In the genomic region with DNA sequence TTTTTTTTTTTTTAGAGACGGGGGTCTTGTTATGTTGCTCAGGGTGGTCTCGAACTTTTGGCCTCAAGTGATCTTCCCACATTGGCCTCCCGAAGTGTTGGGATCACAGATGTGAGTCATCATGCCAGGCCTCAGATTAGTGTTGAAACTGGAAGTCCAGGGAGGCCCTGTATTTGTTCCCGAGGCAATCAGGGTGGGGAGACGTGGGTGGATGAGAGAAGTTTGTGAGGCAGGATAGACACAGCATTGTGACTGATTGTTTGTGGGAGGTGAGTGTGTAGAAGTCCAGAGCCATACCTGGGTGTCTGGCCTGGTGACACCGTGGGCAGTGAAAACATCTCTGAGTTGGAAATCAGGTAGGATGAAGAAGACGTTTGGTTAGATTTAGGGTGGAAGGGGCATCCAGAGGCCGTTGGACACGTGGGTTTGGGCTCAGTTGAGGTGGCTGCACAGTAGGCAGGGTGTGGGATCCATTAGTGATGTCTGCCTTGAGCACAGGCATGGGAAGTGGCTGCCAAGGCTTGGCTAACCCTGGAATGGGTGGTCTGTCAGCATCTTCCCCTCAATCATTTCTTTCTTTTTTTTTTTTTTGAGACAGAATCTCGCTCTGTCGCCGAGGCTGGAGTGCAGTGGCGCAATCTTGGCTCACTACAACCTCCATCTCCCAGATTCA, we compare ENCODE assay signal across 1 cellular context.
TF ChIP-seq lines count a peak whose summit lies in the region.

No MANE protein-coding gene starts in this region.

TF ChIP-seq in HEK293, 187 proteins besides CTCF, POLR2A, EP300 and RAD21 (continued from another document):
- TF ChIP-seq, protein P1, sequence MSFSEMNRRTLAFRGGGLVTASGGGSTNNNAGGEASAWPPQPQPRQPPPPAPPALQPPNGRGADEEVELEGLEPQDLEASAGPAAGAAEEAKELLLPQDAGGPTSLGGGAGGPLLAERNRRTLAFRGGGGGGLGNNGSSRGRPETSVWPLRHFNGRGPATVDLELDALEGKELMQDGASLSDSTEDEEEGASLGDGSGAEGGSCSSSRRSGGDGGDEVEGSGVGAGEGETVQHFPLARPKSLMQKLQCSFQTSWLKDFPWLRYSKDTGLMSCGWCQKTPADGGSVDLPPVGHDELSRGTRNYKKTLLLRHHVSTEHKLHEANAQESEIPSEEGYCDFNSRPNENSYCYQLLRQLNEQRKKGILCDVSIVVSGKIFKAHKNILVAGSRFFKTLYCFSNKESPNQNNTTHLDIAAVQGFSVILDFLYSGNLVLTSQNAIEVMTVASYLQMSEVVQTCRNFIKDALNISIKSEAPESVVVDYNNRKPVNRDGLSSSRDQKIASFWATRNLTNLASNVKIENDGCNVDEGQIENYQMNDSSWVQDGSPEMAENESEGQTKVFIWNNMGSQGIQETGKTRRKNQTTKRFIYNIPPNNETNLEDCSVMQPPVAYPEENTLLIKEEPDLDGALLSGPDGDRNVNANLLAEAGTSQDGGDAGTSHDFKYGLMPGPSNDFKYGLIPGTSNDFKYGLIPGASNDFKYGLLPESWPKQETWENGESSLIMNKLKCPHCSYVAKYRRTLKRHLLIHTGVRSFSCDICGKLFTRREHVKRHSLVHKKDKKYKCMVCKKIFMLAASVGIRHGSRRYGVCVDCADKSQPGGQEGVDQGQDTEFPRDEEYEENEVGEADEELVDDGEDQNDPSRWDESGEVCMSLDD (tag by site-specific recombination; IDR thresholded peaks at IDR 0.05), result no peak
- TF ChIP-seq ZNF23 (tag by site-specific recombination; IDR thresholded peaks at IDR 0.05; ENCODE audit: borderline replicate concordance), result peak; percentile 93; the same call in 1 of the 2 replicates
- TF ChIP-seq, protein P2, sequence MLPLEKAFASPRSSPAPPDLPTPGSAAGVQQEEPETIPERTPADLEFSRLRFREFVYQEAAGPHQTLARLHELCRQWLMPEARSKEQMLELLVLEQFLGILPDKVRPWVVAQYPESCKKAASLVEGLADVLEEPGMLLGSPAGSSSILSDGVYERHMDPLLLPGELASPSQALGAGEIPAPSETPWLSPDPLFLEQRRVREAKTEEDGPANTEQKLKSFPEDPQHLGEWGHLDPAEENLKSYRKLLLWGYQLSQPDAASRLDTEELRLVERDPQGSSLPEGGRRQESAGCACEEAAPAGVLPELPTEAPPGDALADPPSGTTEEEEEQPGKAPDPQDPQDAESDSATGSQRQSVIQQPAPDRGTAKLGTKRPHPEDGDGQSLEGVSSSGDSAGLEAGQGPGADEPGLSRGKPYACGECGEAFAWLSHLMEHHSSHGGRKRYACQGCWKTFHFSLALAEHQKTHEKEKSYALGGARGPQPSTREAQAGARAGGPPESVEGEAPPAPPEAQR (tag by site-specific recombination; IDR thresholded peaks at IDR 0.05), result no peak
- TF ChIP-seq EGR2 (tag by site-specific recombination; IDR thresholded peaks at IDR 0.05; ENCODE audit: low read depth), result peak; percentile 98
- no peak for TF ChIP-seq ZFP41 (tag by site-specific recombination; IDR thresholded peaks at IDR 0.05; ENCODE audit: borderline replicate concordance)
- TF ChIP-seq ZNF555 (tag by site-specific recombination; conservative IDR thresholded peaks at IDR 0.05), result no peak
- no peak for TF ChIP-seq IKZF3 (tag by site-specific recombination; IDR thresholded peaks at IDR 0.05)
- no peak for TF ChIP-seq HOXC10 (CRISPR knock-in tag; IDR thresholded peaks at IDR 0.05)
- TF ChIP-seq ZSCAN16 (tag by site-specific recombination; IDR thresholded peaks at IDR 0.05), result peak; percentile 83; the same call in 1 of the 2 replicates
- TF ChIP-seq ZNF544 (tag by site-specific recombination; IDR thresholded peaks at IDR 0.05), result no peak
- TF ChIP-seq ZNF521 (tag by site-specific recombination; IDR thresholded peaks at IDR 0.05), result no peak
- TF ChIP-seq ZNF48 (tag by site-specific recombination; IDR thresholded peaks at IDR 0.05), result no peak
- TF ChIP-seq ZNF664 (tag by site-specific recombination; IDR thresholded peaks at IDR 0.05), result no peak
- no peak for TF ChIP-seq KLF16 (tag by site-specific recombination; IDR thresholded peaks at IDR 0.05)
- TF ChIP-seq ZNF561 (tag by site-specific recombination; IDR thresholded peaks at IDR 0.05; ENCODE audit: borderline replicate concordance), result no peak
- TF ChIP-seq ZNF548 (tag by site-specific recombination; IDR thresholded peaks at IDR 0.05), result no peak
- peak; percentile 89 for TF ChIP-seq ZBTB17 (tag by site-specific recombination; IDR thresholded peaks at IDR 0.05)
- TF ChIP-seq ZFHX2 (tag by site-specific recombination; conservative IDR thresholded peaks at IDR 0.05), result peak; percentile 95
- TF ChIP-seq ZNF510 (tag by site-specific recombination; IDR thresholded peaks at IDR 0.05; ENCODE audit: insufficient replicate concordance), result no peak
- no peak for TF ChIP-seq ZSCAN23 (tag by site-specific recombination; IDR thresholded peaks at IDR 0.05)
- TF ChIP-seq ZFP3 (tag by site-specific recombination; IDR thresholded peaks at IDR 0.05; ENCODE audit: low read depth), result no peak
- TF ChIP-seq, protein P3, sequence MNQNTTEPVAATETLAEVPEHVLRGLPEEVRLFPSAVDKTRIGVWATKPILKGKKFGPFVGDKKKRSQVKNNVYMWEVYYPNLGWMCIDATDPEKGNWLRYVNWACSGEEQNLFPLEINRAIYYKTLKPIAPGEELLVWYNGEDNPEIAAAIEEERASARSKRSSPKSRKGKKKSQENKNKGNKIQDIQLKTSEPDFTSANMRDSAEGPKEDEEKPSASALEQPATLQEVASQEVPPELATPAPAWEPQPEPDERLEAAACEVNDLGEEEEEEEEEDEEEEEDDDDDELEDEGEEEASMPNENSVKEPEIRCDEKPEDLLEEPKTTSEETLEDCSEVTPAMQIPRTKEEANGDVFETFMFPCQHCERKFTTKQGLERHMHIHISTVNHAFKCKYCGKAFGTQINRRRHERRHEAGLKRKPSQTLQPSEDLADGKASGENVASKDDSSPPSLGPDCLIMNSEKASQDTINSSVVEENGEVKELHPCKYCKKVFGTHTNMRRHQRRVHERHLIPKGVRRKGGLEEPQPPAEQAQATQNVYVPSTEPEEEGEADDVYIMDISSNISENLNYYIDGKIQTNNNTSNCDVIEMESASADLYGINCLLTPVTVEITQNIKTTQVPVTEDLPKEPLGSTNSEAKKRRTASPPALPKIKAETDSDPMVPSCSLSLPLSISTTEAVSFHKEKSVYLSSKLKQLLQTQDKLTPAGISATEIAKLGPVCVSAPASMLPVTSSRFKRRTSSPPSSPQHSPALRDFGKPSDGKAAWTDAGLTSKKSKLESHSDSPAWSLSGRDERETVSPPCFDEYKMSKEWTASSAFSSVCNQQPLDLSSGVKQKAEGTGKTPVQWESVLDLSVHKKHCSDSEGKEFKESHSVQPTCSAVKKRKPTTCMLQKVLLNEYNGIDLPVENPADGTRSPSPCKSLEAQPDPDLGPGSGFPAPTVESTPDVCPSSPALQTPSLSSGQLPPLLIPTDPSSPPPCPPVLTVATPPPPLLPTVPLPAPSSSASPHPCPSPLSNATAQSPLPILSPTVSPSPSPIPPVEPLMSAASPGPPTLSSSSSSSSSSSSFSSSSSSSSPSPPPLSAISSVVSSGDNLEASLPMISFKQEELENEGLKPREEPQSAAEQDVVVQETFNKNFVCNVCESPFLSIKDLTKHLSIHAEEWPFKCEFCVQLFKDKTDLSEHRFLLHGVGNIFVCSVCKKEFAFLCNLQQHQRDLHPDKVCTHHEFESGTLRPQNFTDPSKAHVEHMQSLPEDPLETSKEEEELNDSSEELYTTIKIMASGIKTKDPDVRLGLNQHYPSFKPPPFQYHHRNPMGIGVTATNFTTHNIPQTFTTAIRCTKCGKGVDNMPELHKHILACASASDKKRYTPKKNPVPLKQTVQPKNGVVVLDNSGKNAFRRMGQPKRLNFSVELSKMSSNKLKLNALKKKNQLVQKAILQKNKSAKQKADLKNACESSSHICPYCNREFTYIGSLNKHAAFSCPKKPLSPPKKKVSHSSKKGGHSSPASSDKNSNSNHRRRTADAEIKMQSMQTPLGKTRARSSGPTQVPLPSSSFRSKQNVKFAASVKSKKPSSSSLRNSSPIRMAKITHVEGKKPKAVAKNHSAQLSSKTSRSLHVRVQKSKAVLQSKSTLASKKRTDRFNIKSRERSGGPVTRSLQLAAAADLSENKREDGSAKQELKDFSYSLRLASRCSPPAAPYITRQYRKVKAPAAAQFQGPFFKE (tag by site-specific recombination; IDR thresholded peaks at IDR 0.05; ENCODE audit: borderline replicate concordance), result no peak
- no peak for TF ChIP-seq KLF7 (tag by site-specific recombination; IDR thresholded peaks at IDR 0.05; ENCODE audit: borderline replicate concordance)
- no peak for TF ChIP-seq ZNF266 (tag by site-specific recombination; IDR thresholded peaks at IDR 0.05; ENCODE audit: low read depth)
- TF ChIP-seq ZNF10 (tag by site-specific recombination; IDR thresholded peaks at IDR 0.05), result no peak
- no peak for TF ChIP-seq ZNF274 (IDR thresholded peaks at IDR 0.05; ENCODE audit: low read length)
- TF ChIP-seq ZNF274 (tag by site-specific recombination; IDR thresholded peaks at IDR 0.05; ENCODE audit: borderline replicate concordance), result no peak
- no peak for TF ChIP-seq SP3 (tag by site-specific recombination; IDR thresholded peaks at IDR 0.05)
- no peak for TF ChIP-seq ZNF785 (tag by site-specific recombination; IDR thresholded peaks at IDR 0.05)
- TF ChIP-seq SP2 (tag by site-specific recombination; IDR thresholded peaks at IDR 0.05), result no peak
- no peak for TF ChIP-seq ZNF223 (tag by site-specific recombination; IDR thresholded peaks at IDR 0.05)
- TF ChIP-seq, protein P4, sequence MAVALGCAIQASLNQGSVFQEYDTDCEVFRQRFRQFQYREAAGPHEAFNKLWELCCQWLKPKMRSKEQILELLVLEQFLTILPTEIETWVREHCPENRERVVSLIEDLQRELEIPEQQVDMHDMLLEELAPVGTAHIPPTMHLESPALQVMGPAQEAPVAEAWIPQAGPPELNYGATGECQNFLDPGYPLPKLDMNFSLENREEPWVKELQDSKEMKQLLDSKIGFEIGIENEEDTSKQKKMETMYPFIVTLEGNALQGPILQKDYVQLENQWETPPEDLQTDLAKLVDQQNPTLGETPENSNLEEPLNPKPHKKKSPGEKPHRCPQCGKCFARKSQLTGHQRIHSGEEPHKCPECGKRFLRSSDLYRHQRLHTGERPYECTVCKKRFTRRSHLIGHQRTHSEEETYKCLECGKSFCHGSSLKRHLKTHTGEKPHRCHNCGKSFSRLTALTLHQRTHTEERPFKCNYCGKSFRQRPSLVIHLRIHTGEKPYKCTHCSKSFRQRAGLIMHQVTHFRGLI (tag by site-specific recombination; IDR thresholded peaks at IDR 0.05), result no peak
- TF ChIP-seq ZNF596 (tag by site-specific recombination; IDR thresholded peaks at IDR 0.05), result no peak
